In genomic region chr17:79562117-79562805, GRCh38 we compare ENCODE assay signal across 17 cellular contexts. TPM values are rescaled to one million over a fixed set of nuclear protein-coding genes. Genes with fewer than 3 reads are reported as not detected.
DNase-seq lines count a peak whose midpoint lies in the region; ATAC-seq and TF ChIP-seq lines count a peak whose summit lies in the region.
"Had no signal": no experiment of that assay in that cellular context is flagged by ENCODE, and none has a peak within 500 bp of the region (broad histone marks: within the 10 kb centered on the region; RNA-seq: fewer than 3 reads in every experiment).

No MANE protein-coding gene starts in this region.

- no peaks in the 10 kb centered on the region for H3K27me3 Mint-ChIP-seq in endodermal cell (ENCODE audit: insufficient read depth)

- peak overlapping the region in 8 of 11 experiments; percentile 10 to 76 (median 55); a peak in 13 of 22 replicates for H3K9ac ChIP-seq in BLaER1 treated with 17β-estradiol and CSF1 and Interleukin-3, amounts not matched to agents 10 nM and 100 nM
- H3K9ac ChIP-seq in NT2/D1 (ENCODE audit: insufficient read length, low read depth): peak overlapping the region; percentile 51
- H3K9ac ChIP-seq in endodermal cell (ENCODE audit: extremely low read depth, low read length, poor library complexity, severe bottlenecking): no peak overlapping the region

- no peaks in the 10 kb centered on the region for H3K36me3 Mint-ChIP-seq in endodermal cell (ENCODE audit: low read depth)

- peak overlapping the region in 10 of 11 experiments; percentile 49 to 87 (median 72); a peak in 19 of 22 replicates for H3K27ac ChIP-seq in BLaER1 treated with 17β-estradiol and CSF1 and Interleukin-3, amounts not matched to agents 10 nM and 100 nM
- H3K27ac ChIP-seq in endodermal cell (ENCODE audit: low read depth, low read length) (peak overlapping the region; percentile 70), sigmoid colon (no peak overlapping the region)
- H3K27ac ChIP-seq: RWPE1 had no signal

- no peak overlapping the region for H3K27ac Mint-ChIP-seq in endodermal cell
- H3K27ac Mint-ChIP-seq: CD4-positive, alpha-beta T cell had no signal

- peak overlapping the region; percentile 66 to 96 (median 84) for H3K4me2 ChIP-seq in BLaER1 treated with 17β-estradiol and CSF1 and Interleukin-3, amounts not matched to agents 10 nM and 100 nM

- no peak overlapping the region for H3K4me3 Mint-ChIP-seq in endodermal cell
- H3K4me3 Mint-ChIP-seq: CD4-positive, alpha-beta T cell had no signal

- TF ChIP-seq POLR2A in sigmoid colon (IDR thresholded peaks at IDR 0.05): no peak

- 87 to 88% methylated on average over 5 to 21 of the region's 21 CpGs for WGBS in endodermal cell (ENCODE audit: insufficient coverage in 1 of 2, insufficient read length in 1 of 2), 2 experiments
- 61 to 65% methylated on average over 21 of the region's 21 CpGs for WGBS in sigmoid colon, 2 donors

- no peak for TF ChIP-seq CTCF in endodermal cell (conservative IDR thresholded peaks at IDR 0.05)
- no peak for TF ChIP-seq CTCF in sigmoid colon (IDR thresholded peaks at IDR 0.05)

- H3K36me3 ChIP-seq in BLaER1 treated with 17β-estradiol and CSF1 and Interleukin-3, amounts not matched to agents 10 nM and 100 nM: no peaks in the 10 kb centered on the region
- H3K36me3 ChIP-seq in NT2/D1 (ENCODE audit: insufficient read depth, insufficient read length, low read length): no peaks in the 10 kb centered on the region
- H3K36me3 ChIP-seq in endodermal cell (ENCODE audit: control insufficient read depth, insufficient read depth, low read length): no peaks in the 10 kb centered on the region
- peaks cover 0 to 17% (median 0%) of the 10 kb centered on the region in 4 donors for H3K36me3 ChIP-seq in sigmoid colon

- peaks cover 74 to 87% (median 79%) of the 10 kb centered on the region in 10 experiments for H3K4me1 ChIP-seq in BLaER1 treated with 17β-estradiol and CSF1 and Interleukin-3, amounts not matched to agents 10 nM and 100 nM
- H3K4me1 ChIP-seq in NT2/D1 (ENCODE audit: insufficient read depth, insufficient read length): peaks cover 4% of the 10 kb centered on the region
- no peaks in the 10 kb centered on the region for H3K4me1 ChIP-seq in endodermal cell (ENCODE audit: control insufficient read depth, insufficient read depth, low read length)
- H3K4me1 ChIP-seq in sigmoid colon: peaks cover 0 to 28% (median 17%) of the 10 kb centered on the region in 4 donors

- no peak for DNase-seq in NT2/D1 (ENCODE audit: low read depth, low spot score)
- DNase-seq in endodermal cell: no peak
- peak; percentile 55 for DNase-seq in sigmoid colon
- DNase-seq in SHP77 treated with DMSO at 0.1 percent for 48 hours (lab: John Stamatoyannopoulos, UW): no peak
- DNase-seq in NCI-H1105 treated with DMSO at 0.1 percent for 48 hours (lab: John Stamatoyannopoulos, UW): no peak
- DNase-seq: AML-193; CD4-positive, alpha-beta T cell; DND-41; GF-D8; MM.1S; NCI-H187 treated with DMSO at 0.1 percent for 48 hours; NCI-H524 treated with DMSO at 0.1 percent for 48 hours; OCI-M1 had no signal

- no peaks in the 10 kb centered on the region for H3K9me3 ChIP-seq in BLaER1 treated with 17β-estradiol and CSF1 and Interleukin-3, amounts not matched to agents 10 nM and 100 nM (replicated peaks in 1 of 11)
- H3K9me3 ChIP-seq in NT2/D1 (ENCODE audit: insufficient read depth, low read length): no peaks in the 10 kb centered on the region
- no peaks in the 10 kb centered on the region for H3K9me3 ChIP-seq in endodermal cell (ENCODE audit: control insufficient read depth, low read length)
- no peaks in the 10 kb centered on the region for H3K9me3 ChIP-seq in sigmoid colon

- no peak for TF ChIP-seq EP300 in sigmoid colon (IDR thresholded peaks at IDR 0.05)

- intact Hi-C loops in sigmoid colon (cut with DNase I): no loop called here

- H4K20me1 ChIP-seq in BLaER1 treated with 17β-estradiol and CSF1 and Interleukin-3, amounts not matched to agents 10 nM and 100 nM: peaks cover 0 to 11% (median 0%) of the 10 kb centered on the region in 11 experiments; a peak in 4 of 22 replicates

- no peaks in the 10 kb centered on the region for H3K4me1 Mint-ChIP-seq in endodermal cell

- peaks cover 0 to 21% (median 0%) of the 10 kb centered on the region in 11 experiments; a peak in 4 of 22 replicates for H3K27me3 ChIP-seq in BLaER1 treated with 17β-estradiol and CSF1 and Interleukin-3, amounts not matched to agents 10 nM and 100 nM
- H3K27me3 ChIP-seq in NT2/D1 (ENCODE audit: insufficient read depth, insufficient read length) (no peaks in the 10 kb centered on the region), endodermal cell (ENCODE audit: control insufficient read depth, insufficient read depth, low read length, poor library complexity, severe bottlenecking) (no peaks in the 10 kb centered on the region), sigmoid colon (peaks cover 0 to 3% (median 0%) of the 10 kb centered on the region in 3 donors)

- ATAC-seq in HG02678 (IDR thresholded peaks at IDR 0.05; ENCODE audit: unreplicated experiment): no peak

- no peaks in the 10 kb centered on the region for H3K9me3 Mint-ChIP-seq in endodermal cell
- H3K9me3 Mint-ChIP-seq: CD4-positive, alpha-beta T cell had no signal

- peak overlapping the region in 2 of 10 experiments; percentile 32 to 56; a peak in 3 of 20 replicates for H3K4me3 ChIP-seq in BLaER1 treated with 17β-estradiol and CSF1 and Interleukin-3, amounts not matched to agents 10 nM and 100 nM
- H3K4me3 ChIP-seq in NT2/D1 (ENCODE audit: insufficient read length, low read depth) (no peak overlapping the region), endodermal cell (ENCODE audit: low read length) (no peak overlapping the region), sigmoid colon (no peak overlapping the region)

RNA-seq across cellular contexts. Expression of gene RBFOX3, which starts 48.6 kb away (rescaled TPM):
- total RNA-seq in endodermal cell: 1 to 10 TPM; 2.6 to 7.3 TPM
- polyA plus RNA-seq in endodermal cell (2013, experiment 1 of 2): 6.3 TPM
- 6.3 TPM for polyA plus RNA-seq in endodermal cell (2013, experiment 2 of 2)
- 10 to 100 TPM; 30.1 to 82.9 (median 49.5) TPM for total RNA-seq in sigmoid colon
- 1 to 10 TPM in 2 of 3 donors, not detected in 1; 1.2 to 2.4 TPM for polyA plus RNA-seq in sigmoid colon
- total RNA-seq: CD4-positive, alpha-beta T cell; SK-MEL-5 had no signal

Comparison
In these comparisons a context has a peak if more than half of its experiments do, and no peak if none do; other contexts are left out.
1. H3K27ac ChIP-seq: peak in BLaER1 treated with 17β-estradiol and CSF1 and Interleukin-3, amounts not matched to agents 10 nM and 100 nM (10 of 11) and endodermal cell (single experiment); none in sigmoid colon (0 of 4).